ENCODE assay signal across 8 cellular contexts in genomic region chr3:189512039-189512438, GRCh38.
DNase-seq lines count a peak whose midpoint lies in the region; ATAC-seq and TF ChIP-seq lines count a peak whose summit lies in the region.
"Had no signal": no experiment of that assay in that cellular context is flagged by ENCODE, and none has a peak within 500 bp of the region (broad histone marks: within the 10 kb centered on the region; RNA-seq: fewer than 3 reads in every experiment).

No MANE protein-coding gene starts in this region.

- peak; percentile 68 for ATAC-seq in GM18909 (IDR thresholded peaks at IDR 0.05; ENCODE audit: poor library complexity, unreplicated experiment)
- peak; percentile 79 for ATAC-seq in HG02798 (IDR thresholded peaks at IDR 0.05; ENCODE audit: poor library complexity, unreplicated experiment)

- no peak for TF ChIP-seq CTCF in retinal pigment epithelial cell (conservative IDR thresholded peaks at IDR 0.05; ENCODE audit: low read depth, low read length)

- H3K4me3 ChIP-seq in retinal pigment epithelial cell (ENCODE audit: low read length): no peak overlapping the region

- peak; percentile 3 for DNase-seq in KG1 (lab: John Stamatoyannopoulos, UW)
- peak; percentile 34 for DNase-seq in retinal pigment epithelial cell (ENCODE audit: low read depth)
- no peak for DNase-seq in NCI-H2196 treated with DMSO at 0.1 percent for 48 hours (lab: John Stamatoyannopoulos, UW; ENCODE audit: unreplicated experiment)
- DNase-seq in activated T-cell treated with anti-CD3 and anti-CD28 coated beads for 4 hours: no peak
- no peak for DNase-seq in mesenteric fat pad (ENCODE audit: low spot score)
- DNase-seq: SK-N-SH had no signal

Comparison
In these comparisons a context has a peak if more than half of its experiments do, and no peak if none do; other contexts are left out.
1. DNase-seq: peak in KG1 (single experiment) and retinal pigment epithelial cell (single experiment); none in NCI-H2196 treated with DMSO at 0.1 percent for 48 hours (single experiment), activated T-cell treated with anti-CD3 and anti-CD28 coated beads for 4 hours (single experiment) and mesenteric fat pad (single experiment).